In genomic region chr9:74952281-74953151, GRCh38 we compare ENCODE assay signal across 1 cellular context.
TF ChIP-seq lines count a peak whose summit lies in the region.

A gene with protein sequence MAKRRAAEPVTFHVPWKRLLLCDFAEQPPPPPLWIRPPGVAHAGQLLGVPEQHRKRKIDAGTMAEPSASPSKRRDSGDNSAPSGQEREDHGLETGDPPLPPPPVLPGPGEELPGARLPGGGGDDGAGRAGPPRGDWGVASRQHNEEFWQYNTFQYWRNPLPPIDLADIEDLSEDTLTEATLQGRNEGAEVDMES (minus strand): TSS chr9:74952912. CDS start chr9:74952611, 301 bp downstream.

TF ChIP-seq in HepG2, 621 proteins besides CTCF, POLR2A, EP300 and RAD21 (continued from another document and continues in another):
- TF ChIP-seq ZBTB20 (CRISPR knock-in tag; IDR thresholded peaks at IDR 0.05; ENCODE audit: borderline replicate concordance, low read depth): no peak
- peak; percentile 57; the same call in 1 of the 2 replicates for TF ChIP-seq AHR (CRISPR knock-in tag; IDR thresholded peaks at IDR 0.05)
- TF ChIP-seq SPEN (CRISPR knock-in tag; IDR thresholded peaks at IDR 0.05; ENCODE audit: low read depth): peak; percentile 61
- no peak for TF ChIP-seq CC2D1A (CRISPR knock-in tag; IDR thresholded peaks at IDR 0.05)
- TF ChIP-seq ZBTB3 (CRISPR knock-in tag; IDR thresholded peaks at IDR 0.05; ENCODE audit: borderline replicate concordance, low read depth): 0 out of 2 replicates have a peak, but pooled peaks have one; percentile 43
- no peak for TF ChIP-seq ZNF513 (CRISPR knock-in tag; conservative IDR thresholded peaks at IDR 0.05)
- no peak for TF ChIP-seq ZNF496 (CRISPR knock-in tag; IDR thresholded peaks at IDR 0.05; ENCODE audit: insufficient replicate concordance)
- TF ChIP-seq, protein P1, sequence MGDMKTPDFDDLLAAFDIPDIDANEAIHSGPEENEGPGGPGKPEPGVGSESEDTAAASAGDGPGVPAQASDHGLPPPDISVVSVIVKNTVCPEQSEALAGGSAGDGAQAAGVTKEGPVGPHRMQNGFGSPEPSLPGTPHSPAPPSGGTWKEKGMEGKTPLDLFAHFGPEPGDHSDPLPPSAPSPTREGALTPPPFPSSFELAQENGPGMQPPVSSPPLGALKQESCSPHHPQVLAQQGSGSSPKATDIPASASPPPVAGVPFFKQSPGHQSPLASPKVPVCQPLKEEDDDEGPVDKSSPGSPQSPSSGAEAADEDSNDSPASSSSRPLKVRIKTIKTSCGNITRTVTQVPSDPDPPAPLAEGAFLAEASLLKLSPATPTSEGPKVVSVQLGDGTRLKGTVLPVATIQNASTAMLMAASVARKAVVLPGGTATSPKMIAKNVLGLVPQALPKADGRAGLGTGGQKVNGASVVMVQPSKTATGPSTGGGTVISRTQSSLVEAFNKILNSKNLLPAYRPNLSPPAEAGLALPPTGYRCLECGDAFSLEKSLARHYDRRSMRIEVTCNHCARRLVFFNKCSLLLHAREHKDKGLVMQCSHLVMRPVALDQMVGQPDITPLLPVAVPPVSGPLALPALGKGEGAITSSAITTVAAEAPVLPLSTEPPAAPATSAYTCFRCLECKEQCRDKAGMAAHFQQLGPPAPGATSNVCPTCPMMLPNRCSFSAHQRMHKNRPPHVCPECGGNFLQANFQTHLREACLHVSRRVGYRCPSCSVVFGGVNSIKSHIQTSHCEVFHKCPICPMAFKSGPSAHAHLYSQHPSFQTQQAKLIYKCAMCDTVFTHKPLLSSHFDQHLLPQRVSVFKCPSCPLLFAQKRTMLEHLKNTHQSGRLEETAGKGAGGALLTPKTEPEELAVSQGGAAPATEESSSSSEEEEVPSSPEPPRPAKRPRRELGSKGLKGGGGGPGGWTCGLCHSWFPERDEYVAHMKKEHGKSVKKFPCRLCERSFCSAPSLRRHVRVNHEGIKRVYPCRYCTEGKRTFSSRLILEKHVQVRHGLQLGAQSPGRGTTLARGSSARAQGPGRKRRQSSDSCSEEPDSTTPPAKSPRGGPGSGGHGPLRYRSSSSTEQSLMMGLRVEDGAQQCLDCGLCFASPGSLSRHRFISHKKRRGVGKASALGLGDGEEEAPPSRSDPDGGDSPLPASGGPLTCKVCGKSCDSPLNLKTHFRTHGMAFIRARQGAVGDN (CRISPR knock-in tag; IDR thresholded peaks at IDR 0.05): peak; percentile 97
- TF ChIP-seq HHEX (CRISPR knock-in tag; IDR thresholded peaks at IDR 0.05): no peak
- TF ChIP-seq SYNCRIP (IDR thresholded peaks at IDR 0.05; ENCODE audit: insufficient read depth, low read depth, low read length): no peak
- TF ChIP-seq, protein P2, sequence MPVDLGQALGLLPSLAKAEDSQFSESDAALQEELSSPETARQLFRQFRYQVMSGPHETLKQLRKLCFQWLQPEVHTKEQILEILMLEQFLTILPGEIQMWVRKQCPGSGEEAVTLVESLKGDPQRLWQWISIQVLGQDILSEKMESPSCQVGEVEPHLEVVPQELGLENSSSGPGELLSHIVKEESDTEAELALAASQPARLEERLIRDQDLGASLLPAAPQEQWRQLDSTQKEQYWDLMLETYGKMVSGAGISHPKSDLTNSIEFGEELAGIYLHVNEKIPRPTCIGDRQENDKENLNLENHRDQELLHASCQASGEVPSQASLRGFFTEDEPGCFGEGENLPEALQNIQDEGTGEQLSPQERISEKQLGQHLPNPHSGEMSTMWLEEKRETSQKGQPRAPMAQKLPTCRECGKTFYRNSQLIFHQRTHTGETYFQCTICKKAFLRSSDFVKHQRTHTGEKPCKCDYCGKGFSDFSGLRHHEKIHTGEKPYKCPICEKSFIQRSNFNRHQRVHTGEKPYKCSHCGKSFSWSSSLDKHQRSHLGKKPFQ (CRISPR knock-in tag; IDR thresholded peaks at IDR 0.05; ENCODE audit: insufficient replicate concordance): peak; percentile 81
- peak; percentile 84; the same call in 1 of the 2 replicates for TF ChIP-seq KDM2A (CRISPR knock-in tag; IDR thresholded peaks at IDR 0.05; ENCODE audit: borderline replicate concordance, low read depth)
- no peak for TF ChIP-seq SP140L (CRISPR knock-in tag; IDR thresholded peaks at IDR 0.05; ENCODE audit: borderline replicate concordance)
- TF ChIP-seq, protein P3, sequence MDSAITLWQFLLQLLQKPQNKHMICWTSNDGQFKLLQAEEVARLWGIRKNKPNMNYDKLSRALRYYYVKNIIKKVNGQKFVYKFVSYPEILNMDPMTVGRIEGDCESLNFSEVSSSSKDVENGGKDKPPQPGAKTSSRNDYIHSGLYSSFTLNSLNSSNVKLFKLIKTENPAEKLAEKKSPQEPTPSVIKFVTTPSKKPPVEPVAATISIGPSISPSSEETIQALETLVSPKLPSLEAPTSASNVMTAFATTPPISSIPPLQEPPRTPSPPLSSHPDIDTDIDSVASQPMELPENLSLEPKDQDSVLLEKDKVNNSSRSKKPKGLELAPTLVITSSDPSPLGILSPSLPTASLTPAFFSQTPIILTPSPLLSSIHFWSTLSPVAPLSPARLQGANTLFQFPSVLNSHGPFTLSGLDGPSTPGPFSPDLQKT (CRISPR knock-in tag; IDR thresholded peaks at IDR 0.05; ENCODE audit: borderline replicate concordance): no peak
- peak; percentile 74 for TF ChIP-seq ZNF329 (CRISPR knock-in tag; IDR thresholded peaks at IDR 0.05; ENCODE audit: low read depth)
- 0 out of 2 replicates have a peak, but pooled peaks have one; percentile 30 for TF ChIP-seq HMG20B (CRISPR knock-in tag; conservative IDR thresholded peaks at IDR 0.05)
- no peak for TF ChIP-seq SRSF1 (optimal IDR thresholded peaks at IDR 0.05; ENCODE audit: low read depth, low read length)
- TF ChIP-seq, protein P4, sequence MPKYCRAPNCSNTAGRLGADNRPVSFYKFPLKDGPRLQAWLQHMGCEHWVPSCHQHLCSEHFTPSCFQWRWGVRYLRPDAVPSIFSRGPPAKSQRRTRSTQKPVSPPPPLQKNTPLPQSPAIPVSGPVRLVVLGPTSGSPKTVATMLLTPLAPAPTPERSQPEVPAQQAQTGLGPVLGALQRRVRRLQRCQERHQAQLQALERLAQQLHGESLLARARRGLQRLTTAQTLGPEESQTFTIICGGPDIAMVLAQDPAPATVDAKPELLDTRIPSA (CRISPR knock-in tag; IDR thresholded peaks at IDR 0.05; ENCODE audit: borderline replicate concordance): no peak; the same call in 1 of the 2 replicates
- TF ChIP-seq, protein P5, sequence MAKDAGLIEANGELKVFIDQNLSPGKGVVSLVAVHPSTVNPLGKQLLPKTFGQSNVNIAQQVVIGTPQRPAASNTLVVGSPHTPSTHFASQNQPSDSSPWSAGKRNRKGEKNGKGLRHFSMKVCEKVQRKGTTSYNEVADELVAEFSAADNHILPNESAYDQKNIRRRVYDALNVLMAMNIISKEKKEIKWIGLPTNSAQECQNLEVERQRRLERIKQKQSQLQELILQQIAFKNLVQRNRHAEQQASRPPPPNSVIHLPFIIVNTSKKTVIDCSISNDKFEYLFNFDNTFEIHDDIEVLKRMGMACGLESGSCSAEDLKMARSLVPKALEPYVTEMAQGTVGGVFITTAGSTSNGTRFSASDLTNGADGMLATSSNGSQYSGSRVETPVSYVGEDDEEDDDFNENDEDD (CRISPR knock-in tag; IDR thresholded peaks at IDR 0.05; ENCODE audit: borderline replicate concordance): peak; percentile 93
- TF ChIP-seq ZBTB39 (CRISPR knock-in tag; IDR thresholded peaks at IDR 0.05): peak; percentile 17; the same call in 1 of the 2 replicates
- peak; percentile 90; the same call in 1 of the 2 replicates for TF ChIP-seq ZNF83 (CRISPR knock-in tag; IDR thresholded peaks at IDR 0.05; ENCODE audit: borderline replicate concordance)
- no peak for TF ChIP-seq GTF2F1 (IDR thresholded peaks at IDR 0.05; ENCODE audit: low read length)
- TF ChIP-seq ZSCAN21 (CRISPR knock-in tag; IDR thresholded peaks at IDR 0.05; ENCODE audit: borderline replicate concordance): peak; percentile 4; the same call in 1 of the 2 replicates
- peak; percentile 71 for TF ChIP-seq GATAD1 (CRISPR knock-in tag; IDR thresholded peaks at IDR 0.05)
- TF ChIP-seq RAD51 (IDR thresholded peaks at IDR 0.05; ENCODE audit: borderline replicate concordance): no peak
- TF ChIP-seq, protein P6, sequence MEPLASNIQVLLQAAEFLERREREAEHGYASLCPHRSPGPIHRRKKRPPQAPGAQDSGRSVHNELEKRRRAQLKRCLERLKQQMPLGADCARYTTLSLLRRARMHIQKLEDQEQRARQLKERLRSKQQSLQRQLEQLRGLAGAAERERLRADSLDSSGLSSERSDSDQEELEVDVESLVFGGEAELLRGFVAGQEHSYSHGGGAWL (CRISPR knock-in tag; IDR thresholded peaks at IDR 0.05): peak; percentile 89
- peak; percentile 92 for TF ChIP-seq ZFX (CRISPR knock-in tag; IDR thresholded peaks at IDR 0.05; ENCODE audit: low read depth)
- TF ChIP-seq MNT (IDR thresholded peaks at IDR 0.05): no peak
- peak; percentile 92; the same call in 1 of the 2 replicates for TF ChIP-seq ZSCAN12 (CRISPR knock-in tag; IDR thresholded peaks at IDR 0.05)
- peak; percentile 70; the same call in 1 of the 2 replicates for TF ChIP-seq ZC3H13 (CRISPR knock-in tag; IDR thresholded peaks at IDR 0.05)
- TF ChIP-seq BHLHE40 (IDR thresholded peaks at IDR 0.05; ENCODE audit: low read length): 0 out of 2 replicates have a peak, but pooled peaks have one; percentile 5
- peak; percentile 71; the same call in 1 of the 2 replicates for TF ChIP-seq ZNF567 (CRISPR knock-in tag; IDR thresholded peaks at IDR 0.05; ENCODE audit: borderline replicate concordance)
- no peak for TF ChIP-seq FOXP1 (IDR thresholded peaks at IDR 0.05)
- no peak for TF ChIP-seq FOXP1 (CRISPR knock-in tag; IDR thresholded peaks at IDR 0.05)
- TF ChIP-seq SRY (CRISPR knock-in tag; IDR thresholded peaks at IDR 0.05): peak; percentile 95
- TF ChIP-seq HNF4G (IDR thresholded peaks at IDR 0.05; ENCODE audit: borderline replicate concordance, low read depth, low read length): no peak
- 0 out of 2 replicates have a peak, but pooled peaks have one; percentile 20 for TF ChIP-seq HNF4G (CRISPR knock-in tag; IDR thresholded peaks at IDR 0.05; ENCODE audit: borderline replicate concordance, low read depth)
- TF ChIP-seq ZNF33A (CRISPR knock-in tag; IDR thresholded peaks at IDR 0.05; ENCODE audit: borderline replicate concordance): no peak
- TF ChIP-seq ZNF558 (CRISPR knock-in tag; IDR thresholded peaks at IDR 0.05; ENCODE audit: borderline replicate concordance): peak; percentile 92; the same call in 1 of the 2 replicates
- TF ChIP-seq, protein P7, sequence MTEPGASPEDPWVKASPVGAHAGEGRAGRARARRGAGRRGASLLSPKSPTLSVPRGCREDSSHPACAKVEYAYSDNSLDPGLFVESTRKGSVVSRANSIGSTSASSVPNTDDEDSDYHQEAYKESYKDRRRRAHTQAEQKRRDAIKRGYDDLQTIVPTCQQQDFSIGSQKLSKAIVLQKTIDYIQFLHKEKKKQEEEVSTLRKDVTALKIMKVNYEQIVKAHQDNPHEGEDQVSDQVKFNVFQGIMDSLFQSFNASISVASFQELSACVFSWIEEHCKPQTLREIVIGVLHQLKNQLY (CRISPR knock-in tag; IDR thresholded peaks at IDR 0.05): peak; percentile 41; the same call in 1 of the 2 replicates
- peak; percentile 76; the same call in 1 of the 2 replicates for TF ChIP-seq MEIS1 (CRISPR knock-in tag; IDR thresholded peaks at IDR 0.05; ENCODE audit: borderline replicate concordance)
- TF ChIP-seq KLF11 (CRISPR knock-in tag; IDR thresholded peaks at IDR 0.05): no peak
- TF ChIP-seq TBL1XR1 (IDR thresholded peaks at IDR 0.05; ENCODE audit: borderline replicate concordance, low read length, partially characterized antibody): no peak
- TF ChIP-seq, protein P8, sequence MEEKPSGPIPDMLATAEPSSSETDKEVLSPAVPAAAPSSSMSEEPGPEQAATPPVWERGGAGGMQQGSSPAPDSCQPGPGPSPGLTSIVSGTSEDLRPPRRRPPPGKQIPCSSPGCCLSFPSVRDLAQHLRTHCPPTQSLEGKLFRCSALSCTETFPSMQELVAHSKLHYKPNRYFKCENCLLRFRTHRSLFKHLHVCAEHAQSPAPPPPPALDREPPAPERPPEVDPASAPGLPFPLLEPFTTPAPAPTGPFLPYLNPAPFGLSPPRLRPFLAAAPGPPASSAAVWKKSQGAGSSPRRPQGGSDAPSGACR (CRISPR knock-in tag; IDR thresholded peaks at IDR 0.05): peak; percentile 63; the same call in 1 of the 2 replicates
- TF ChIP-seq NAIF1 (CRISPR knock-in tag; IDR thresholded peaks at IDR 0.05; ENCODE audit: borderline replicate concordance): 0 out of 2 replicates have a peak, but pooled peaks have one; percentile 64
- no peak; the same call in 1 of the 2 replicates for TF ChIP-seq NCOA2 (CRISPR knock-in tag; IDR thresholded peaks at IDR 0.05)
- TF ChIP-seq ELF1 (CRISPR knock-in tag; IDR thresholded peaks at IDR 0.05): peak; percentile 73
- TF ChIP-seq ZKSCAN5 (CRISPR knock-in tag; IDR thresholded peaks at IDR 0.05): no peak
- TF ChIP-seq ZMYM2 (CRISPR knock-in tag; IDR thresholded peaks at IDR 0.05): peak; percentile 67; the same call in 1 of the 2 replicates
